Comparison of ENCODE assay signal across 18 cellular contexts in the genomic region with DNA sequence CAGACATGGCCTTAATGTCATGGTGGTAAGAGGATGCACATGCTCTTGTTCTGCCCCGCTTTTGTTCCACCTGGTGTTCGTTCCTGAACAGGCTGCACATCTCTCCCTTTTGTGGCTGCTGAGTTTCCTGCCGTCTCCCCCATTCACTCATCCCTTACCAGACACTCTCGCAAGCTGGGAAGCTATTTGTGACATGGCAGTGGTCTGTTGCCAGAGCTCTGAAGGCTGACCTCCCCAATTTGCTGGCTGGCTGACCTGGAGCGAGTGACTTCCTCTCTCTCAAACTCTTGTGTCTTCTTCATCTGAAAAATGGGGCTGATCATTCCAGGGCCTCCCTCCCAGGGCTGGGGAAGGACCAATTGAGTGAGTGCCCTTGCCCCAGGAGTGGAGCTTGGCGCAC. TPM values are rescaled to one million over a fixed set of nuclear protein-coding genes. Genes with fewer than 3 reads are reported as not detected.
DNase-seq lines count a peak whose midpoint lies in the region; ATAC-seq, FAIRE-seq and TF ChIP-seq lines count a peak whose summit lies in the region.
"Had no signal": no experiment of that assay in that cellular context is flagged by ENCODE, and none has a peak within 500 bp of the region (broad histone marks: within the 10 kb centered on the region; RNA-seq: fewer than 3 reads in every experiment).

No MANE protein-coding gene starts in this region.

- peaks cover 54 to 76% (median 54%) of the 10 kb centered on the region in 3 donors for H3K4me1 Mint-ChIP-seq in T-cell

- H3K27ac ChIP-seq in right lobe of liver (no peak overlapping the region), HepG2 (ENCODE audit: extremely low read length, insufficient read depth, low read length) (no peak overlapping the region), upper lobe of right lung (no peak overlapping the region)

- no peak for TF ChIP-seq POLR2A in right lobe of liver (IDR thresholded peaks at IDR 0.05)
- no peak for TF ChIP-seq POLR2A in HepG2 (IDR thresholded peaks at IDR 0.05; ENCODE audit: insufficient read depth in 1 of 2, low read depth in 2 of 2, low read length in 2 of 2)

- H2AFZ ChIP-seq in HepG2 (ENCODE audit: low read length) = no peak overlapping the region

- in situ Hi-C loops in HepG2 (cut with HindIII; ENCODE audit: extremely low pct_ligation_motif_present, low pct_unique_long_range_greater_than_20kb) = no loop called here

- H3K9me3 Mint-ChIP-seq in T-cell = no peaks in the 10 kb centered on the region

- TF ChIP-seq CTCF in right lobe of liver (IDR thresholded peaks at IDR 0.05) (no peak), HepG2 (CRISPR knock-in tag; IDR thresholded peaks at IDR 0.05) (no peak), upper lobe of right lung (IDR thresholded peaks at IDR 0.05) (no peak)

- no peak for FAIRE-seq in HepG2 (lab: Jason Lieb, UNC)
- FAIRE-seq in urothelium cell line (lab: Jason Lieb, UNC) = peak; percentile 82

- H3K4me3 ChIP-seq in right lobe of liver (no peak overlapping the region), HepG2 (replicated peaks in 1 of 3; ENCODE audit: insufficient read depth in 1 of 3, low read depth in 2 of 3, low read length in 3 of 3) (no peak overlapping the region), upper lobe of right lung (no peak overlapping the region)
- H3K4me3 ChIP-seq: breast epithelium had no signal

- no peak for TF ChIP-seq EP300 in HepG2 (IDR thresholded peaks at IDR 0.05; ENCODE audit: low read depth in 2 of 2, low read length in 2 of 2)
- no peak for TF ChIP-seq EP300 in HepG2 (CRISPR knock-in tag; IDR thresholded peaks at IDR 0.05; ENCODE audit: borderline replicate concordance)

- no peaks in the 10 kb centered on the region for H3K27me3 Mint-ChIP-seq in T-cell

- peak in 2 of 3 donors; percentile 18 to 35 for DNase-seq in right lobe of liver
- DNase-seq in HepG2 (ENCODE audit: low spot score) = no peak
- no peak for DNase-seq in T-cell
- no peak for DNase-seq in left ventricle myocardium superior
- DNase-seq in urothelium cell line (ENCODE audit: low spot score) = no peak
- DNase-seq in anterior cingulate cortex (lab: John Stamatoyannopoulos, UW) = no peak
- DNase-seq in upper lobe of right lung = no peak
- DNase-seq in iPS-NIHi7 (ENCODE audit: extremely low spot score) = no peak
- DNase-seq: activated gamma-delta T cell treated with Interleukin-2 at 50 U/mL for 16 hours; effector CD8-positive, alpha-beta T cell; hippocampal formation; kidney glomerular epithelial cell; midbrain; NCI-H1105; NCI-H2171; OCI-M1; SK-N-SH had no signal

- BruUV-seq in HepG2 (replicated peaks; lab: Mats Ljungman, UMichigan) = no TSS peak

- CTCF ChIA-PET in HepG2 (lab: Yijun Ruan, JAX; ENCODE audit: low intra/inter-chr PET ratio, low total read pairs) (no interaction called here), T-cell (lab: Charles Lee) (interaction anchor here (0.6 to 2.5 kb wide), 3 partner anchors 25 to 160 kb away, joined by 3 to 6 read pairs (median 4); no protein-coding TSS in a partner anchor)

- H4K20me1 ChIP-seq in HepG2 (ENCODE audit: insufficient read depth, low read length) = no peaks in the 10 kb centered on the region

- no peak for TF ChIP-seq RAD21 in HepG2 (CRISPR knock-in tag; IDR thresholded peaks at IDR 0.05)

- no peak overlapping the region for H3K4me2 ChIP-seq in HepG2 (ENCODE audit: low read depth, low read length)
- H3K4me2 ChIP-seq: SK-N-SH had no signal

- 60% methylated on average over 5 of the region's 6 CpGs for WGBS in right lobe of liver (ENCODE audit: insufficient coverage, low coverage, low lambda C conversion rate, missing lambda C conversion rate)
- WGBS in HepG2 (ENCODE audit: low lambda C conversion rate) = 85% methylated on average over 6 of the region's 6 CpGs

- H3K9me3 ChIP-seq in right lobe of liver (no peaks in the 10 kb centered on the region), HepG2 (ENCODE audit: low read length) (no peaks in the 10 kb centered on the region), upper lobe of right lung (no peaks in the 10 kb centered on the region)
- H3K9me3 ChIP-seq: breast epithelium, SK-N-SH had no signal

- no peak for ATAC-seq in right lobe of liver
- ATAC-seq in HepG2 = no peak
- no peak for ATAC-seq in T-cell (replicated peaks in 1 of 4)
- ATAC-seq in left ventricle myocardium superior = peak; percentile 18
- ATAC-seq in upper lobe of right lung = no peak

- POLR2A ChIA-PET in HepG2 (lab: Yijun Ruan, JAX) = no interaction called here
- POLR2A ChIA-PET in T-cell (lab: Charles Lee) = no interaction called here

- no peaks in the 10 kb centered on the region for H3K27me3 ChIP-seq in right lobe of liver
- 0 out of 5 replicates have a peak, but pooled peaks cover 1 to 4% of the 10 kb centered on the region in 2 experiments for H3K27me3 ChIP-seq in HepG2 (ENCODE audit: control insufficient read depth in 1 of 2, insufficient read depth in 2 of 2, low read length in 2 of 2)
- no peaks in the 10 kb centered on the region for H3K27me3 ChIP-seq in upper lobe of right lung

- intact Hi-C loops in right lobe of liver (cut with DNase I) (no loop called here), HepG2 (cut with micrococcal nuclease; ENCODE audit: unreplicated experiment) (no loop called here), left ventricle myocardium superior (cut with micrococcal nuclease) (no loop called here), upper lobe of right lung (cut with DNase I) (no loop called here)

- H3K4me1 ChIP-seq in right lobe of liver = no peaks in the 10 kb centered on the region
- peaks cover 25% of the 10 kb centered on the region for H3K4me1 ChIP-seq in HepG2 (ENCODE audit: insufficient read depth, low read length)
- no peaks in the 10 kb centered on the region for H3K4me1 ChIP-seq in upper lobe of right lung
- H3K4me1 ChIP-seq: breast epithelium had no signal

- H3K4me3 Mint-ChIP-seq in T-cell = no peak overlapping the region

- H3K79me2 ChIP-seq in HepG2 (ENCODE audit: insufficient read depth, low read length) = no peaks in the 10 kb centered on the region

- H3K36me3 ChIP-seq in right lobe of liver (no peaks in the 10 kb centered on the region), HepG2 (replicated peaks in 1 of 2; ENCODE audit: control insufficient read depth in 1 of 2, insufficient read depth in 2 of 2, low read length in 2 of 2) (no peaks in the 10 kb centered on the region), upper lobe of right lung (no peaks in the 10 kb centered on the region)
- H3K36me3 ChIP-seq: breast epithelium had no signal

- H3K9ac ChIP-seq in HepG2 (ENCODE audit: insufficient read depth, low read depth, low read length) = no peak overlapping the region
- H3K9ac ChIP-seq: SK-N-SH had no signal

- peaks cover 5% of the 10 kb centered on the region for H3K36me3 Mint-ChIP-seq in T-cell

- H3K27ac Mint-ChIP-seq in T-cell = peak overlapping the region; percentile 42 to 87

TF ChIP-seq in HepG2, 621 proteins besides CTCF, POLR2A, EP300 and RAD21 (continues in another document):
- no peak for TF ChIP-seq MIER3 (CRISPR knock-in tag; IDR thresholded peaks at IDR 0.05; ENCODE audit: borderline replicate concordance)
- no peak for TF ChIP-seq ZEB1 (IDR thresholded peaks at IDR 0.05; ENCODE audit: insufficient replicate concordance, low read depth)
- TF ChIP-seq GTF3A (CRISPR knock-in tag; conservative IDR thresholded peaks at IDR 0.05) = no peak
- no peak for TF ChIP-seq ZSCAN9 (CRISPR knock-in tag; IDR thresholded peaks at IDR 0.05; ENCODE audit: borderline replicate concordance)
- TF ChIP-seq ZNF264 (CRISPR knock-in tag; IDR thresholded peaks at IDR 0.05) = no peak
- no peak for TF ChIP-seq CHD4 (IDR thresholded peaks at IDR 0.05; ENCODE audit: borderline replicate concordance, low read length)
- TF ChIP-seq, protein P1, sequence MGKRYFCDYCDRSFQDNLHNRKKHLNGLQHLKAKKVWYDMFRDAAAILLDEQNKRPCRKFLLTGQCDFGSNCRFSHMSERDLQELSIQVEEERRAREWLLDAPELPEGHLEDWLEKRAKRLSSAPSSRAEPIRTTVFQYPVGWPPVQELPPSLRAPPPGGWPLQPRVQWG (CRISPR knock-in tag; IDR thresholded peaks at IDR 0.05; ENCODE audit: borderline replicate concordance, low read depth) = no peak
- no peak for TF ChIP-seq ZFP41 (CRISPR knock-in tag; IDR thresholded peaks at IDR 0.05; ENCODE audit: borderline replicate concordance)
- TF ChIP-seq ZNF292 (CRISPR knock-in tag; IDR thresholded peaks at IDR 0.05; ENCODE audit: borderline replicate concordance, low read depth) = no peak

RNA-seq across cellular contexts. Expression of a gene that starts 35.9 kb away (rescaled TPM):
- total RNA-seq in right lobe of liver (1 to 10 TPM in 2 of 6 experiments, under 1 TPM in 4; 0.29 to 2.5 (median 0.87) TPM), HepG2 (2016; rRNA removed; fragmentation: Illumina TruSeq; extraction: Trizol) (not detected in 2 replicates), T-cell (10 to 100 TPM in 1 of 5 donors, 1 to 10 TPM in 4; 2.9 to 14.4 (median 5.5) TPM), left ventricle myocardium superior (58.0 TPM), upper lobe of right lung (8.2 TPM)
- total RNA-seq in HepG2 (2016; cell fraction: cytosol; rRNA removed; fragmentation: Illumina TruSeq; extraction: Trizol; ENCODE audit: low read depth) = not detected in 2 replicates
- not detected in 2 replicates for total RNA-seq in HepG2 (2016; cell fraction: insoluble cytoplasmic fraction; rRNA removed; fragmentation: Illumina TruSeq; extraction: Trizol)
- total RNA-seq in HepG2 (2016; cell fraction: membrane; rRNA removed; fragmentation: Illumina TruSeq; extraction: Trizol) = not detected in 2 replicates
- total RNA-seq in HepG2 (2016; cell fraction: nucleus; rRNA removed; fragmentation: Illumina TruSeq; extraction: Trizol) = not detected in 2 replicates
- not detected in 2 replicates for polyA plus RNA-seq in HepG2 (2011; rRNA removed)
- not detected in 2 replicates for polyA plus RNA-seq in HepG2 (2011; cell fraction: cytosol; rRNA removed)
- polyA plus RNA-seq in HepG2 (2011; cell fraction: nucleus; rRNA removed) = not detected in 2 replicates
- polyA plus RNA-seq in HepG2 (2012) = not detected in 2 replicates
- not detected in 2 replicates for polyA plus RNA-seq in HepG2 (2016; cell fraction: cytosol; fragmentation: Illumina TruSeq; extraction: Trizol; ENCODE audit: low read depth)
- not detected in 2 replicates for polyA plus RNA-seq in HepG2 (2016; cell fraction: insoluble cytoplasmic fraction; fragmentation: Illumina TruSeq; extraction: Trizol; ENCODE audit: low read depth)
- not detected in 2 replicates for polyA plus RNA-seq in HepG2 (2016; cell fraction: membrane; fragmentation: Illumina TruSeq; extraction: Trizol; ENCODE audit: low read depth)
- polyA plus RNA-seq in HepG2 (2016; cell fraction: nucleus; fragmentation: Illumina TruSeq; extraction: Trizol; ENCODE audit: insufficient read depth, low read depth) = not detected in 2 replicates
- polyA minus RNA-seq in HepG2 (2011; rRNA and poly(A)+ RNA removed; ENCODE audit: low replicate concordance) = 0.04 TPM in 1 of 2 replicates, not detected in the other
- not detected in 2 replicates for polyA minus RNA-seq in HepG2 (2011; cell fraction: cytosol; rRNA and poly(A)+ RNA removed)
- not detected in 2 replicates for polyA minus RNA-seq in HepG2 (2011; cell fraction: nucleus; rRNA and poly(A)+ RNA removed)

Comparison
In these comparisons a context has a peak if more than half of its experiments do, and no peak if none do; other contexts are left out.
1. DNase-seq: peak in right lobe of liver (2 of 3); none in HepG2 (single experiment), T-cell (0 of 34), left ventricle myocardium superior (single experiment), urothelium cell line (single experiment), anterior cingulate cortex (0 of 58), upper lobe of right lung (single experiment) and iPS-NIHi7 (single experiment).